8 cellular contexts compared by ENCODE assay signal in the genomic region with DNA sequence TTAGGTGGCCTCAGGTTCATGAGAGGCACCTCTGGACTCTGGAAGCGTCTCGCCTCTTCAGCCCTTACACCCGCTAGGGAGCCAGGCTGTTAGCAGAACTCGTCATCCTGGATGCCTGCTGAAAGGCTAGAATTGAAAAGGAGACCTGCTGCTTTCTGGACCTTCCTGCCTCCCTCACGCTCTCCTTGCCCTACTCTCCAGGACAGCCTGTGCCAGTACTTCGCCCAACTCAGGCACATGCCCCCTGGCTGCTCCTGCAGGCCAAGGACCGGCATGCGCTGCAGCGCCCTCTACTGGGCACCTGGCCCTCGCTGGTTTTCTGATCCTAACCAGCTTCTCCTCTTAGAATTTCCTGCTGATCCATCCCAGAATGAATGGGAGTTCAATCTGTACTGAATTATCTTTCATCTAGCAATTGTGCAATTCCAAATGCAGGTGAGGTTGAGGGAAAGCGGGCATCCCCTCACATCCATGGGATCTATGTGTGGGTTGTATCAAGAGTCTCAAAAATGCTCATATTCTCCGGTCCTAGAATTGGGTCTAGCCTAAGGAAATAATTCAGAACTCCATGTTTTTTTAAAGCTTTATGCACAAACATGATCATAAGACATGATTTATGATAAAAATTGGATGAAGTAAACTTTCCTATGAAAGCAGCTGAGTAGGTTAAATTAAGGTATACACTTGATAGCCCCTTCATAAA.
DNase-seq lines count a peak whose midpoint lies in the region; ATAC-seq and TF ChIP-seq lines count a peak whose summit lies in the region.

No MANE protein-coding gene starts in this region.

- peaks cover 69% of the 10 kb centered on the region for H3K36me3 Mint-ChIP-seq in activated T-cell treated with anti-CD3 and anti-CD28 coated beads, Interleukin-2, amount 50 U/mL, for 24 hours (ENCODE audit: low read depth)

- no peaks in the 10 kb centered on the region for H3K4me1 ChIP-seq in HCT116 (ENCODE audit: control insufficient read depth in 1 of 2, insufficient read depth in 2 of 2, low read length in 2 of 2)
- peaks cover 73% of the 10 kb centered on the region for H3K4me1 ChIP-seq in Panc1 (ENCODE audit: control insufficient read depth, insufficient read depth, low read length)
- H3K4me1 ChIP-seq in esophagus muscularis mucosa, result peaks cover 15 to 24% (median 18%) of the 10 kb centered on the region in 4 donors
- H3K4me1 ChIP-seq in testis, result peaks cover 8% of the 10 kb centered on the region

- BruUV-seq in HCT116 (replicated peaks; lab: Mats Ljungman, UMichigan) (no TSS peak), Panc1 (replicated peaks; lab: Mats Ljungman, UMichigan) (no TSS peak)

- in situ Hi-C loops in Panc1 (cut with HindIII; ENCODE audit: low pct_unique_long_range_greater_than_20kb, low sequenced_read_pairs), result no loop called here

- peak overlapping the region; percentile 15 for H3K27ac Mint-ChIP-seq in activated T-cell treated with anti-CD3 and anti-CD28 coated beads, Interleukin-2, amount 50 U/mL, for 24 hours

- no peak overlapping the region for H3K9ac ChIP-seq in HCT116 (ENCODE audit: low read length)

- H3K36me3 ChIP-seq in HCT116 (ENCODE audit: control insufficient read depth in 1 of 2, insufficient read depth in 2 of 2, low read length in 2 of 2) (peaks cover 7 to 8% of the 10 kb centered on the region in 2 experiments; a peak in 3 of 4 replicates), Panc1 (ENCODE audit: control insufficient read depth, insufficient read depth, low read length) (peaks cover 13% of the 10 kb centered on the region), esophagus muscularis mucosa (peaks cover 10 to 77% (median 63%) of the 10 kb centered on the region in 4 donors), testis (ENCODE audit: low read depth, missing control alignments) (no peaks in the 10 kb centered on the region)

- H3K9me3 ChIP-seq in HCT116 (ENCODE audit: control insufficient read depth in 1 of 2, insufficient read depth in 1 of 2, low read depth in 1 of 2, low read length in 2 of 2) (no peaks in the 10 kb centered on the region), Panc1 (ENCODE audit: control insufficient read depth, insufficient read depth, low read depth, low read length) (no peaks in the 10 kb centered on the region), esophagus muscularis mucosa (no peaks in the 10 kb centered on the region), testis (no peaks in the 10 kb centered on the region)

- no peak overlapping the region for H2AFZ ChIP-seq in HCT116 (ENCODE audit: low read depth, low read length, poor library complexity, severe bottlenecking)

- H3K9me2 ChIP-seq in HCT116 (ENCODE audit: insufficient read depth), result no peaks in the 10 kb centered on the region

- TF ChIP-seq POLR2A in HCT116 (IDR thresholded peaks at IDR 0.05; ENCODE audit: borderline replicate concordance, extremely low read depth, insufficient read depth, insufficient read length) (no peak), esophagus muscularis mucosa (IDR thresholded peaks at IDR 0.05; ENCODE audit: low read depth) (no peak), testis (IDR thresholded peaks at IDR 0.05) (no peak)

- DNase-seq in HCT116 (ENCODE audit: low read depth, low spot score) (peak; percentile 39), Panc1 (ENCODE audit: low read depth, low spot score) (no peak), esophagus muscularis mucosa (ENCODE audit: extremely low spot score) (no peak), nucleus accumbens (lab: John Stamatoyannopoulos, UW) (peak in 29 of 56 donors; percentile 7 to 65 (median 34)), testis (peak; percentile 83)
- DNase-seq in activated T-cell treated with anti-CD3 and anti-CD28 coated beads, Interleukin-2, amount 50 U/mL, for 24 hours, result peak; percentile 85

- H3K27me3 Mint-ChIP-seq in activated T-cell treated with anti-CD3 and anti-CD28 coated beads, Interleukin-2, amount 50 U/mL, for 24 hours, result no peaks in the 10 kb centered on the region

- WGBS in esophagus muscularis mucosa, result 66% methylated on average over 12 of the region's 12 CpGs
- 71 to 78% methylated on average over 12 of the region's 12 CpGs for WGBS in testis, 2 donors

- H3K27ac ChIP-seq in C4-2B, result no peak overlapping the region
- no peak overlapping the region for H3K27ac ChIP-seq in HCT116 (ENCODE audit: low read depth, low read length)
- H3K27ac ChIP-seq in Panc1 (ENCODE audit: low read length), result peak overlapping the region; percentile 70
- no peak overlapping the region for H3K27ac ChIP-seq in esophagus muscularis mucosa (replicated peaks in 1 of 4)
- H3K27ac ChIP-seq in testis, result no peak overlapping the region

- peak; percentile 68 for TF ChIP-seq RAD21 in HCT116 (IDR thresholded peaks at IDR 0.05; ENCODE audit: low read depth)

- H3K4me3 ChIP-seq in HCT116 (replicated peaks in 1 of 2; ENCODE audit: low read depth in 1 of 2, low read length in 2 of 2) (no peak overlapping the region), Panc1 (ENCODE audit: low read depth in 2 of 2, low read length in 2 of 2) (no peak overlapping the region), esophagus muscularis mucosa (no peak overlapping the region), testis (no peak overlapping the region)

- TF ChIP-seq CTCF in C4-2B (conservative IDR thresholded peaks at IDR 0.05) (peak; percentile 99), HCT116 (IDR thresholded peaks at IDR 0.05 in 2 of 3, conservative IDR thresholded peaks at IDR 0.05 in 1 of 3; ENCODE audit: borderline replicate concordance in 1 of 3, insufficient read depth in 1 of 3, low read depth in 2 of 3, low read length in 2 of 3) (peak; percentile 97 to 100 (median 100)), Panc1 (IDR thresholded peaks at IDR 0.05) (peak; percentile 98), esophagus muscularis mucosa (IDR thresholded peaks at IDR 0.05) (peak; percentile 75 to 90 (median 76)), testis (IDR thresholded peaks at IDR 0.05) (peak; percentile 66 to 83 (median 82))

- RAD21 ChIA-PET in HCT116 (lab: Charles Lee; ENCODE audit: low non-redundant PET in 1 of 2, low total read pairs in 2 of 2, uncharacterized antibody in 2 of 2, unreplicated experiment in 2 of 2), result no interaction called here

- no peak overlapping the region for H3K4me2 ChIP-seq in HCT116 (ENCODE audit: low read length)

- H4K20me1 ChIP-seq in HCT116 (ENCODE audit: insufficient read depth), result no peaks in the 10 kb centered on the region

- CTCF ChIA-PET in HCT116 (lab: Charles Lee), result interaction anchor here (0.6 to 1.7 kb wide), 13 partner anchors 9 to 609 kb away, joined by 3 to 10 read pairs (median 4); no protein-coding TSS in a partner anchor
- CTCF ChIA-PET in Panc1 (lab: Charles Lee), result interaction anchor here (0.6 kb wide), 2 partner anchors 11 to 20 kb away, joined by 3 to 6 read pairs; no protein-coding TSS in a partner anchor

- H3K4me3 Mint-ChIP-seq in activated T-cell treated with anti-CD3 and anti-CD28 coated beads, Interleukin-2, amount 50 U/mL, for 24 hours, result no peak overlapping the region

- intact Hi-C loops in HCT116 (cut with micrococcal nuclease), result loop anchor here (2.0 kb wide), 1 partner anchor 201 kb away; no protein-coding TSS in a partner anchor
- intact Hi-C loops in Panc1 (cut with micrococcal nuclease; ENCODE audit: unreplicated experiment), result no loop called here
- intact Hi-C loops in esophagus muscularis mucosa (cut with DNase I), result no loop called here
- intact Hi-C loops in testis (cut with DNase I; ENCODE audit: low total_unique reads), result no loop called here

- no peak for TF ChIP-seq EP300 in esophagus muscularis mucosa (IDR thresholded peaks at IDR 0.05)

- no peaks in the 10 kb centered on the region for H3K79me2 ChIP-seq in HCT116 (ENCODE audit: insufficient read depth, low read length)

- no peaks in the 10 kb centered on the region for H3K4me1 Mint-ChIP-seq in activated T-cell treated with anti-CD3 and anti-CD28 coated beads, Interleukin-2, amount 50 U/mL, for 24 hours (ENCODE audit: low read depth)

- ATAC-seq in HCT116, result peak; percentile 88
- ATAC-seq in Panc1, result peak; percentile 63
- ATAC-seq in HG02884 (IDR thresholded peaks at IDR 0.05; ENCODE audit: unreplicated experiment), result no peak

- POLR2A ChIA-PET in HCT116 (lab: Charles Lee) (no interaction called here), Panc1 (lab: Charles Lee) (no interaction called here)

- H3K27me3 ChIP-seq in HCT116 (ENCODE audit: insufficient read depth, low read length) (no peaks in the 10 kb centered on the region), Panc1 (ENCODE audit: control insufficient read depth, insufficient read depth, low read length) (no peaks in the 10 kb centered on the region), esophagus muscularis mucosa (no peaks in the 10 kb centered on the region), testis (no peaks in the 10 kb centered on the region)

- no peaks in the 10 kb centered on the region for H3K9me3 Mint-ChIP-seq in activated T-cell treated with anti-CD3 and anti-CD28 coated beads, Interleukin-2, amount 50 U/mL, for 24 hours

TF ChIP-seq in HCT116, 20 proteins besides CTCF, POLR2A, EP300 and RAD21:
- TF ChIP-seq JUND (IDR thresholded peaks at IDR 0.05) (no peak), CEBPB (IDR thresholded peaks at IDR 0.05; ENCODE audit: low read depth) (no peak), CBX3 (IDR thresholded peaks at IDR 0.05; ENCODE audit: low read depth) (peak; percentile 69; the same call in 1 of the 2 replicates), MAX (IDR thresholded peaks at IDR 0.05) (peak; percentile 95), YY1 (IDR thresholded peaks at IDR 0.05; ENCODE audit: extremely low read depth, insufficient replicate concordance, low read depth, low read length) (no peak)

Comparison
In these comparisons a context has a peak if more than half of its experiments do, and no peak if none do; other contexts are left out.
1. DNase-seq: peak in HCT116 (single experiment), activated T-cell treated with anti-CD3 and anti-CD28 coated beads, Interleukin-2, amount 50 U/mL, for 24 hours (single experiment), nucleus accumbens (29 of 56) and testis (single experiment); none in Panc1 (single experiment) and esophagus muscularis mucosa (single experiment).
2. Peak in every context shown above with its lines, with median percentiles within 50 percentile points of each other: CTCF ChIP-seq.